In the genomic region with DNA sequence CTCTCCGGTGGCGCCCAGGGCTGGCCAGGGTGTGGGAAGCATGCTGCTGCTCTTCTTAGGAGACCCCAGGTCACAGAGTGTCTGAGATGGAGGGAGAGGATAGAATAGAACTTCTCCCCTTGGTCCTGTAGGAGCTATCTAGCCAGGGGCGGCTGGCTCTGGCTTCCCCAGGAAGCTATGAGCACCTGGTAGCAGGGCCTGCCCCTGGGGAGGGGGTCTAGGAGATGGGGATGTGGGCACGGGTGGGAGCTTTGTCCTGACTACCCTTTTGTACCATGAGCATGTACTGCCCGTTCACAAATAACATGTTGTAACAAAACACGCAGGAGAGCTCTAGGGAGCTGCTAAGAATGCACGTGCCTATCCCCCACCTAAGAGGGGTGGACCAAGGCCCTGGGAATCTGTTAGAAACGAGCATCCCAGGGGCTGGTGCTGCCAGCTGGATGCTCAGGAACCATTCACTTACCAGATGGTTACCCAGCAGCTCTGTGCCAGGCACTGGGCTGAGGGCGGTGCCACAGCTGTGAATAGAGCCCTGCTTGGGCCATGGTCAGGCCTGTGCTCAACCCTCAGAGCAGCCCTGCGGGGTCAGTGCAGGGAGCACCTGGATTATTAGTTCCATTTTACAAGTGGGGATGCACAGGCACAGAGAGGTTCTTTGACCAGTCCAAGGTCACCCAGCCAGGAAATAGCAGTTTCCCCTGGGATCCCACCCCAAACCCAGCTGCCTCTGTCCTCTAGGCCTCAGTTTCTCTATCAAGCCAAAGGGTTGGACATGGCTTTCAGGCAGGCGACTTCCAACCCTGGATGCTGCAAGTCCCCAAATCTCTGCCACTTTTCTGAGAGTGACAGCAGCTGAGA, we compare ENCODE assay signal across 10 cellular contexts. TPM values are rescaled to one million over a fixed set of nuclear protein-coding genes. Genes with fewer than 3 reads are reported as not detected.
A peak's percentile ranks its signal among the peaks of the same experiment; 100 is the strongest.
DNase-seq lines count a peak whose midpoint lies in the region; ATAC-seq and TF ChIP-seq lines count a peak whose summit lies in the region.
"Had no signal": no experiment of that assay in that cellular context is flagged by ENCODE, and none has a peak within 500 bp of the region (broad histone marks: within the 10 kb centered on the region; RNA-seq: fewer than 3 reads in every experiment).

No MANE protein-coding gene starts in this region.

- H3K27ac ChIP-seq in neutrophil (peak overlapping the region; percentile 18), foreskin keratinocyte (no peak overlapping the region)

- intact Hi-C loops in activated CD8-positive, alpha-beta T cell treated with anti-CD3 and anti-CD28 coated beads for 36 hours (cut with micrococcal nuclease), result no loop called here

- H3K9me3 ChIP-seq in neutrophil, result no peaks in the 10 kb centered on the region
- H3K9me3 ChIP-seq: psoas muscle had no signal

- no peaks in the 10 kb centered on the region for H3K27me3 ChIP-seq in neutrophil
- H3K27me3 ChIP-seq in foreskin keratinocyte, result no peaks in the 10 kb centered on the region

- peak overlapping the region; percentile 21; the same call in 1 of the 2 replicates for H3K27ac Mint-ChIP-seq in HFFc6
- no peak overlapping the region for H3K27ac Mint-ChIP-seq in activated CD8-positive, alpha-beta T cell treated with anti-CD3 and anti-CD28 coated beads for 36 hours

- peak overlapping the region; percentile 94 for H3K4me3 Mint-ChIP-seq in HFFc6
- no peak overlapping the region for H3K4me3 Mint-ChIP-seq in activated CD8-positive, alpha-beta T cell treated with anti-CD3 and anti-CD28 coated beads for 36 hours

- DNase-seq in AG09309 (ENCODE audit: low read depth) (no peak), HFFc6 (no peak), choroid plexus epithelial cell (ENCODE audit: low read depth) (no peak), foreskin keratinocyte (no peak)
- DNase-seq in activated CD8-positive, alpha-beta T cell treated with anti-CD3 and anti-CD28 coated beads for 36 hours, result no peak
- DNase-seq: psoas muscle had no signal

- H3K4me3 ChIP-seq in AG09309 (ENCODE audit: control insufficient read depth, low read depth, low read length), result peak overlapping the region; percentile 84
- H3K4me3 ChIP-seq in choroid plexus epithelial cell (ENCODE audit: low read depth, low read length), result peak overlapping the region; percentile 70
- H3K4me3 ChIP-seq in neutrophil (ENCODE audit: low read depth in 1 of 2, low read length in 1 of 2), result no peak overlapping the region
- H3K4me3 ChIP-seq: GM12878 had no signal

- H3K4me1 Mint-ChIP-seq in HFFc6 (ENCODE audit: low read depth), result peaks cover 51% of the 10 kb centered on the region
- H3K4me1 Mint-ChIP-seq in activated CD8-positive, alpha-beta T cell treated with anti-CD3 and anti-CD28 coated beads for 36 hours (ENCODE audit: low read depth), result peaks cover 21% of the 10 kb centered on the region

- peaks cover 28 to 39% of the 10 kb centered on the region in 2 experiments for H3K4me1 ChIP-seq in neutrophil (ENCODE audit: control insufficient read depth in 1 of 2, insufficient read depth in 1 of 2, low read depth in 1 of 2, low read length in 1 of 2)
- H3K4me1 ChIP-seq in foreskin keratinocyte, result no peaks in the 10 kb centered on the region

- CTCF ChIA-PET in activated CD8-positive, alpha-beta T cell treated with anti-CD3 and anti-CD28 coated beads for 36 hours (lab: Charles Lee), result interaction anchor here (0.6 to 6.7 kb wide), 17 partner anchors 8 to 170 kb away, joined by 3 to 108 read pairs (median 5); a partner anchor contains a TSS

- peaks cover 24% of the 10 kb centered on the region for H3K36me3 ChIP-seq in neutrophil

- ATAC-seq in GM19395 (IDR thresholded peaks at IDR 0.05; ENCODE audit: unreplicated experiment), result no peak
- no peak for ATAC-seq in GM21529 (IDR thresholded peaks at IDR 0.05; ENCODE audit: unreplicated experiment)
- ATAC-seq in foreskin keratinocyte, result no peak
- no peak for ATAC-seq in activated CD8-positive, alpha-beta T cell treated with anti-CD3 and anti-CD28 coated beads for 36 hours
- ATAC-seq: GM12878, psoas muscle had no signal

- peaks cover 19% of the 10 kb centered on the region; the same call in 1 of the 2 replicates for H3K36me3 Mint-ChIP-seq in HFFc6 (ENCODE audit: low read depth)
- H3K36me3 Mint-ChIP-seq in activated CD8-positive, alpha-beta T cell treated with anti-CD3 and anti-CD28 coated beads for 36 hours (ENCODE audit: low read depth), result no peaks in the 10 kb centered on the region

- H3K9me3 Mint-ChIP-seq in HFFc6, result no peaks in the 10 kb centered on the region
- no peaks in the 10 kb centered on the region for H3K9me3 Mint-ChIP-seq in activated CD8-positive, alpha-beta T cell treated with anti-CD3 and anti-CD28 coated beads for 36 hours

- TF ChIP-seq CTCF in AG09309 (IDR thresholded peaks at IDR 0.05; ENCODE audit: control insufficient read depth, insufficient read depth, low read depth, low read length, missing control alignments) (no peak), HFFc6 (IDR thresholded peaks at IDR 0.05) (no peak), choroid plexus epithelial cell (conservative IDR thresholded peaks at IDR 0.05; ENCODE audit: low read depth, low read length) (no peak), neutrophil (IDR thresholded peaks at IDR 0.05) (no peak), foreskin keratinocyte (conservative IDR thresholded peaks at IDR 0.05) (no peak)
- TF ChIP-seq CTCF in activated CD8-positive, alpha-beta T cell treated with anti-CD3 and anti-CD28 coated beads for 36 hours (IDR thresholded peaks at IDR 0.05), result no peak

- POLR2A ChIA-PET in activated CD8-positive, alpha-beta T cell treated with anti-CD3 and anti-CD28 coated beads for 36 hours (lab: Charles Lee), result interaction anchor here (0.9 to 6.4 kb wide), 7 partner anchors 8 to 231 kb away, joined by 3 to 54 read pairs (median 5); a partner anchor contains a TSS

- peaks cover 3% of the 10 kb centered on the region for H3K27me3 Mint-ChIP-seq in HFFc6 (ENCODE audit: insufficient read depth)
- H3K27me3 Mint-ChIP-seq in activated CD8-positive, alpha-beta T cell treated with anti-CD3 and anti-CD28 coated beads for 36 hours, result no peaks in the 10 kb centered on the region

RNA-seq across cellular contexts. Expression of a gene that starts 2.2 kb away (rescaled TPM):
- 100 to 1,000 TPM in 2 of 6 experiments, 10 to 100 TPM in 4; 78.2 to 126 (median 86.4) TPM for total RNA-seq in HFFc6 (2021; fragmentation: NEBNext Ultra II Directional; extraction: Animal tissue kit (Norgen Biotek cat#: 25700))
- 48.2 and 58.1 TPM in 2 replicates for total RNA-seq in foreskin keratinocyte
- polyA plus RNA-seq in foreskin keratinocyte, result 64.6 and 70.8 TPM in 2 replicates
- 10 to 100 TPM; 10.0 to 10.5 TPM for total RNA-seq in activated CD8-positive, alpha-beta T cell treated with anti-CD3 and anti-CD28 coated beads for 36 hours

RNA-seq across cellular contexts. Expression of a gene that starts 15.6 kb away (rescaled TPM):
- total RNA-seq in HFFc6 (2021; fragmentation: NEBNext Ultra II Directional; extraction: Animal tissue kit (Norgen Biotek cat#: 25700)), result 100 to 1,000 TPM; 161 to 238 (median 220) TPM
- 209 and 242 TPM in 2 replicates for total RNA-seq in foreskin keratinocyte
- 249 and 296 TPM in 2 replicates for polyA plus RNA-seq in foreskin keratinocyte
- 100 to 1,000 TPM; 137 to 140 TPM for total RNA-seq in activated CD8-positive, alpha-beta T cell treated with anti-CD3 and anti-CD28 coated beads for 36 hours

RNA-seq across cellular contexts. Expression of a gene that starts 32.3 kb away (rescaled TPM):
- total RNA-seq in HFFc6 (2021; fragmentation: NEBNext Ultra II Directional; extraction: Animal tissue kit (Norgen Biotek cat#: 25700)), result not detected
- total RNA-seq in foreskin keratinocyte, result not detected in 2 replicates
- polyA plus RNA-seq in foreskin keratinocyte, result not detected in 2 replicates
- under 1 TPM in 1 of 2 experiments, not detected in 1; 0.25 TPM for total RNA-seq in activated CD8-positive, alpha-beta T cell treated with anti-CD3 and anti-CD28 coated beads for 36 hours

RNA-seq across cellular contexts. Expression of a gene that starts 38.3 kb away (rescaled TPM):
- total RNA-seq in HFFc6 (2021; fragmentation: NEBNext Ultra II Directional; extraction: Animal tissue kit (Norgen Biotek cat#: 25700)), result under 1 TPM in 1 of 6 experiments, not detected in 5; 0.22 TPM
- total RNA-seq in foreskin keratinocyte, result 0.14 and 0.18 TPM in 2 replicates
- 0.10 and 0.32 TPM in 2 replicates for polyA plus RNA-seq in foreskin keratinocyte
- total RNA-seq in activated CD8-positive, alpha-beta T cell treated with anti-CD3 and anti-CD28 coated beads for 36 hours, result under 1 TPM; 0.36 to 0.81 TPM

RNA-seq across cellular contexts. Expression of a gene that starts 58.1 kb away (rescaled TPM):
- not detected for total RNA-seq in HFFc6 (2021; fragmentation: NEBNext Ultra II Directional; extraction: Animal tissue kit (Norgen Biotek cat#: 25700))
- total RNA-seq in foreskin keratinocyte, result not detected in 2 replicates
- not detected in 2 replicates for polyA plus RNA-seq in foreskin keratinocyte
- not detected for total RNA-seq in activated CD8-positive, alpha-beta T cell treated with anti-CD3 and anti-CD28 coated beads for 36 hours
- total RNA-seq: GM12878 had no signal

Comparison
In these comparisons a context has a peak if more than half of its experiments do, and no peak if none do; other contexts are left out.
1. H3K4me3 ChIP-seq: peak in AG09309 (single experiment) and choroid plexus epithelial cell (single experiment); none in neutrophil (0 of 2).